In genomic region chr3:195023989-195024388, GRCh38 we compare ENCODE assay signal across 26 cellular contexts.
"Had no signal": no experiment of that assay in that cellular context is flagged by ENCODE, and none has a peak within 500 bp of the region (broad histone marks: within the 10 kb centered on the region; RNA-seq: fewer than 3 reads in every experiment).

No MANE protein-coding gene starts in this region.

- H3K4me3 ChIP-seq: coronary artery, esophagus squamous epithelium, heart right ventricle, left ventricle myocardium inferior, lung, mucosa of descending colon, psoas muscle, suprapubic skin, transverse colon had no signal

- FAIRE-seq: endometrium, islet of Langerhans, small intestine had no signal

- H3K27me3 ChIP-seq: heart right ventricle, suprapubic skin, transverse colon had no signal

- H3K36me3 ChIP-seq: esophagus squamous epithelium, heart right ventricle, left ventricle myocardium inferior, suprapubic skin, transverse colon had no signal

- H3K27ac ChIP-seq: coronary artery, esophagus squamous epithelium, heart right ventricle, left ventricle myocardium inferior, psoas muscle, suprapubic skin, transverse colon had no signal

- H3K9me3 ChIP-seq: esophagus squamous epithelium, heart right ventricle, left ventricle myocardium inferior, mucosa of descending colon, psoas muscle, suprapubic skin, transverse colon had no signal

- H3K4me1 ChIP-seq: psoas muscle, transverse colon had no signal

- DNase-seq: effector memory CD8-positive, alpha-beta T cell; erythroblast; esophagus squamous epithelium; foreskin melanocyte; glutamatergic neuron; heart right ventricle; hippocampal formation; left colon; left ventricle myocardium inferior; mucosa of descending colon; naive B cell; psoas muscle; right cardiac atrium; small intestine; stimulated activated CD4-positive, alpha-beta T cell treated with anti-CD3 and anti-CD28 coated beads, Interleukin-1b, Interleukin-23, amount 100 ng/mL, for 48 hours; stimulated activated CD4-positive, alpha-beta T cell treated with anti-CD3 and anti-CD28 coated beads, Interleukin-4, amount 100 ng/mL, for 1 hour; stimulated activated CD8-positive, alpha-beta memory T cell treated with anti-CD3 and anti-CD28 coated beads, Interleukin-4, amount 100 ng/mL, for 48 hours; stimulated activated naive CD4-positive, alpha-beta T cell; stimulated activated naive CD8-positive, alpha-beta T cell treated with anti-CD3 and anti-CD28 coated beads, Interleukin-15, amount 100 ng/mL, for 72 hours; transverse colon had no signal

- ATAC-seq: effector memory CD8-positive, alpha-beta T cell; heart right ventricle; left colon; mucosa of descending colon; natural killer cell treated with Interleukin-12 subunit alpha and Interleukin-12 subunit beta and Interleukin-15 and Interleukin-18, amount 100 ng/mL, for 72 hours; psoas muscle; right cardiac atrium; stimulated activated naive CD8-positive, alpha-beta T cell treated with anti-CD3 and anti-CD28 coated beads, Interleukin-15, amount 100 ng/mL, for 72 hours had no signal
